In genomic region chr4:80592950-80593349, GRCh38 we compare ENCODE assay signal across 12 cellular contexts.
DNase-seq lines count a peak whose midpoint lies in the region; ATAC-seq, FAIRE-seq and TF ChIP-seq lines count a peak whose summit lies in the region.
"Had no signal": no experiment of that assay in that cellular context is flagged by ENCODE, and none has a peak within 500 bp of the region (broad histone marks: within the 10 kb centered on the region; RNA-seq: fewer than 3 reads in every experiment).

No MANE protein-coding gene starts in this region.

- no peak overlapping the region for H3K9ac ChIP-seq in kidney (ENCODE audit: low read length in 2 of 2)

- no peak for FAIRE-seq in kidney (lab: Jason Lieb, UNC)

- H3K27me3 ChIP-seq in H7 (ENCODE audit: control insufficient read depth, insufficient read depth, low read length) (no peaks in the 10 kb centered on the region), right atrium auricular region (no peaks in the 10 kb centered on the region)

- H3K4me1 ChIP-seq in right atrium auricular region: no peaks in the 10 kb centered on the region
- no peaks in the 10 kb centered on the region for H3K4me1 ChIP-seq in kidney (ENCODE audit: control insufficient read depth in 1 of 2, insufficient read depth in 1 of 2, low read depth in 1 of 2, low read length in 2 of 2)

- no peak overlapping the region for H3K27ac Mint-ChIP-seq in T-cell
- H3K27ac Mint-ChIP-seq: stimulated activated effector memory CD8-positive, alpha-beta T cell treated with anti-CD3 and anti-CD28 coated beads, Interleukin-12 subunit alpha, Interleukin-12 subunit beta, amount 100 ng/mL, for 72 hours had no signal

- intact Hi-C loops in kidney (cut with DNase I): no loop called here

- H3K4me3 Mint-ChIP-seq in T-cell: no peak overlapping the region
- H3K4me3 Mint-ChIP-seq: stimulated activated effector memory CD8-positive, alpha-beta T cell treated with anti-CD3 and anti-CD28 coated beads, Interleukin-12 subunit alpha, Interleukin-12 subunit beta, amount 100 ng/mL, for 72 hours had no signal

- H3K27me3 Mint-ChIP-seq in T-cell: no peaks in the 10 kb centered on the region

- H3K36me3 Mint-ChIP-seq in T-cell: no peaks in the 10 kb centered on the region
- H3K36me3 Mint-ChIP-seq: stimulated activated effector memory CD8-positive, alpha-beta T cell treated with anti-CD3 and anti-CD28 coated beads, Interleukin-12 subunit alpha, Interleukin-12 subunit beta, amount 100 ng/mL, for 72 hours had no signal

- H3K4me3 ChIP-seq in H7 (ENCODE audit: insufficient read depth, low read depth, low read length): no peak overlapping the region
- H3K4me3 ChIP-seq in right atrium auricular region: no peak overlapping the region
- no peak overlapping the region for H3K4me3 ChIP-seq in kidney (ENCODE audit: low read length in 2 of 2)

- TF ChIP-seq CTCF in right atrium auricular region (IDR thresholded peaks at IDR 0.05) (no peak), kidney (IDR thresholded peaks at IDR 0.05; ENCODE audit: borderline replicate concordance, extremely low read depth, insufficient read depth) (no peak)

- ATAC-seq in GM18511 (IDR thresholded peaks at IDR 0.05; ENCODE audit: unreplicated experiment) (peak; percentile 76), T-cell (replicated peaks in 1 of 4) (no peak), HG02759 (IDR thresholded peaks at IDR 0.05; ENCODE audit: unreplicated experiment) (no peak)
- ATAC-seq: right cardiac atrium; stimulated activated effector memory CD8-positive, alpha-beta T cell treated with anti-CD3 and anti-CD28 coated beads, Interleukin-12 subunit alpha, Interleukin-12 subunit beta, amount 100 ng/mL, for 72 hours had no signal

- H3K36me3 ChIP-seq in H7 (replicated peaks; ENCODE audit: control insufficient read depth, insufficient read depth, low read length) (no peaks in the 10 kb centered on the region), right atrium auricular region (no peaks in the 10 kb centered on the region), kidney (ENCODE audit: control insufficient read depth in 1 of 2, insufficient read depth in 2 of 2, low read length in 2 of 2) (no peaks in the 10 kb centered on the region)

- H3K9me3 Mint-ChIP-seq in T-cell: peaks cover 0 to 3% (median 0%) of the 10 kb centered on the region in 3 donors
- H3K9me3 Mint-ChIP-seq: stimulated activated effector memory CD8-positive, alpha-beta T cell treated with anti-CD3 and anti-CD28 coated beads, Interleukin-12 subunit alpha, Interleukin-12 subunit beta, amount 100 ng/mL, for 72 hours had no signal

- H3K9me3 ChIP-seq in right atrium auricular region: no peaks in the 10 kb centered on the region
- H3K9me3 ChIP-seq in kidney (ENCODE audit: control insufficient read depth in 1 of 2, low read length in 2 of 2): no peaks in the 10 kb centered on the region

- H3K27ac ChIP-seq in right atrium auricular region (no peak overlapping the region), kidney (ENCODE audit: low read depth in 2 of 2, low read length in 2 of 2) (no peak overlapping the region)

- DNase-seq in H7 (peak; percentile 20), NAMALWA (ENCODE audit: low spot score) (peak; percentile 55), iPS-NIHi11 (ENCODE audit: low spot score) (peak; percentile 11), T-cell (no peak), right atrium auricular region (ENCODE audit: low spot score) (no peak), kidney (no peak)
- DNase-seq: kidney glomerular epithelial cell, NCI-H1930, right cardiac atrium had no signal

- H3K4me1 Mint-ChIP-seq in T-cell: peaks cover 0 to 5% (median 3%) of the 10 kb centered on the region in 3 donors
- H3K4me1 Mint-ChIP-seq: stimulated activated effector memory CD8-positive, alpha-beta T cell treated with anti-CD3 and anti-CD28 coated beads, Interleukin-12 subunit alpha, Interleukin-12 subunit beta, amount 100 ng/mL, for 72 hours had no signal

- CTCF ChIA-PET in T-cell (lab: Charles Lee): no interaction called here

- POLR2A ChIA-PET in T-cell (lab: Charles Lee): no interaction called here

Comparison
In these comparisons a context has a peak if more than half of its experiments do, and no peak if none do; other contexts are left out.
1. DNase-seq: peak in H7 (single experiment), NAMALWA (single experiment) and iPS-NIHi11 (single experiment); none in T-cell (0 of 34), right atrium auricular region (single experiment) and kidney (single experiment).